8 cellular contexts compared by ENCODE assay signal in genomic region chr21:31732891-31733520, GRCh38. TPM values are rescaled to one million over a fixed set of nuclear protein-coding genes. Genes with fewer than 3 reads are reported as not detected.
DNase-seq lines count a peak whose midpoint lies in the region; ATAC-seq and TF ChIP-seq lines count a peak whose summit lies in the region.

No MANE protein-coding gene starts in this region.

- peak overlapping the region; percentile 61 for H3K4me3 ChIP-seq in kidney epithelial cell (ENCODE audit: low read depth, low read length)
- peak overlapping the region; percentile 95 to 98 for H3K4me3 ChIP-seq in testis

- H3K36me3 ChIP-seq in kidney epithelial cell (ENCODE audit: control insufficient read depth, insufficient read depth, low read length) (no peaks in the 10 kb centered on the region), testis (ENCODE audit: low read depth, missing control alignments) (no peaks in the 10 kb centered on the region)

- H3K4me1 Mint-ChIP-seq in activated T-helper 2 cell treated with anti-CD3 and anti-CD28 coated beads, Interferon-gamma antibody, Interleukin-2, Interleukin-4, amounts not matched to agents 10 μg/mL and 5 μg/mL and 100 μg/mL, durations not matched to agents 14 hours and 24 hours and 36 hours (ENCODE audit: low read depth): peaks cover 7% of the 10 kb centered on the region
- H3K4me1 Mint-ChIP-seq in natural killer cell: peaks cover 4 to 17% of the 10 kb centered on the region in 2 donors

- TF ChIP-seq POLR2A in testis (IDR thresholded peaks at IDR 0.05): no peak

- DNase-seq in NCI-H1694 treated with DMSO at 0.1 percent for 48 hours (lab: John Stamatoyannopoulos, UW) (peak; percentile 62), NCI-H1694 (lab: John Stamatoyannopoulos, UW) (no peak), LHCN-M2 (ENCODE audit: low read depth) (peak; percentile 33), kidney epithelial cell (ENCODE audit: low read depth) (no peak), testis (peak; percentile 30), natural killer cell (no peak)
- DNase-seq in activated T-helper 2 cell treated with anti-CD3 and anti-CD28 coated beads, Interferon-gamma antibody, Interleukin-2, Interleukin-4, amounts not matched to agents 10 μg/mL and 5 μg/mL and 100 μg/mL, durations not matched to agents 14 hours and 24 hours and 36 hours (ENCODE audit: low spot score): peak; percentile 16

- peaks cover 24% of the 10 kb centered on the region for H3K4me1 ChIP-seq in testis

- ATAC-seq in GM21737 (IDR thresholded peaks at IDR 0.05; ENCODE audit: unreplicated experiment): no peak
- no peak for ATAC-seq in natural killer cell

- intact Hi-C loops in activated T-helper 2 cell treated with anti-CD3 and anti-CD28 coated beads, Interferon-gamma antibody, Interleukin-2, Interleukin-4, amounts not matched to agents 10 μg/mL and 5 μg/mL and 100 μg/mL, durations not matched to agents 14 hours and 24 hours and 36 hours (cut with micrococcal nuclease): loop anchor here (1.0 to 5.0 kb wide), 4 partner anchors 74 to 879 kb away; partner anchors contain the start of genes CFAP298, MIS18A, SOD1 and URB1
- intact Hi-C loops in testis (cut with DNase I; ENCODE audit: low total_unique reads) (loop anchor here (10.0 kb wide), 1 partner anchor 78 kb away; the partner anchor contains the start of gene SOD1), natural killer cell (cut with micrococcal nuclease) (loop anchor here (5.0 kb wide), 1 partner anchor 879 kb away; the partner anchor contains the start of gene CFAP298)

- H3K36me3 Mint-ChIP-seq in activated T-helper 2 cell treated with anti-CD3 and anti-CD28 coated beads, Interferon-gamma antibody, Interleukin-2, Interleukin-4, amounts not matched to agents 10 μg/mL and 5 μg/mL and 100 μg/mL, durations not matched to agents 14 hours and 24 hours and 36 hours (ENCODE audit: low read depth): no peaks in the 10 kb centered on the region
- H3K36me3 Mint-ChIP-seq in natural killer cell: no peaks in the 10 kb centered on the region

- no peak overlapping the region for H3K27ac Mint-ChIP-seq in activated T-helper 2 cell treated with anti-CD3 and anti-CD28 coated beads, Interferon-gamma antibody, Interleukin-2, Interleukin-4, amounts not matched to agents 10 μg/mL and 5 μg/mL and 100 μg/mL, durations not matched to agents 14 hours and 24 hours and 36 hours
- H3K27ac Mint-ChIP-seq in natural killer cell: no peak overlapping the region

- peak overlapping the region; percentile 82 to 97 for H3K27ac ChIP-seq in testis

- H3K27me3 Mint-ChIP-seq in activated T-helper 2 cell treated with anti-CD3 and anti-CD28 coated beads, Interferon-gamma antibody, Interleukin-2, Interleukin-4, amounts not matched to agents 10 μg/mL and 5 μg/mL and 100 μg/mL, durations not matched to agents 14 hours and 24 hours and 36 hours (ENCODE audit: low read depth): no peaks in the 10 kb centered on the region
- no peaks in the 10 kb centered on the region for H3K27me3 Mint-ChIP-seq in natural killer cell (ENCODE audit: low read depth in 2 of 2)

- TF ChIP-seq CTCF in kidney epithelial cell (IDR thresholded peaks at IDR 0.05; ENCODE audit: insufficient read depth, low read length, poor library complexity, severe bottlenecking) (no peak), testis (IDR thresholded peaks at IDR 0.05) (no peak), natural killer cell (IDR thresholded peaks at IDR 0.05) (no peak)

- H3K9me3 ChIP-seq in testis: no peaks in the 10 kb centered on the region

- WGBS in testis, 2 donors: 30 to 38% methylated on average over 9 of the region's 9 CpGs

- H3K27me3 ChIP-seq in kidney epithelial cell (ENCODE audit: control insufficient read depth, insufficient read depth, low read length): no peaks in the 10 kb centered on the region
- H3K27me3 ChIP-seq in testis: no peaks in the 10 kb centered on the region

- H3K4me3 Mint-ChIP-seq in activated T-helper 2 cell treated with anti-CD3 and anti-CD28 coated beads, Interferon-gamma antibody, Interleukin-2, Interleukin-4, amounts not matched to agents 10 μg/mL and 5 μg/mL and 100 μg/mL, durations not matched to agents 14 hours and 24 hours and 36 hours (ENCODE audit: low read depth): no peak overlapping the region
- H3K4me3 Mint-ChIP-seq in natural killer cell: no peak overlapping the region

- no peaks in the 10 kb centered on the region for H3K9me3 Mint-ChIP-seq in activated T-helper 2 cell treated with anti-CD3 and anti-CD28 coated beads, Interferon-gamma antibody, Interleukin-2, Interleukin-4, amounts not matched to agents 10 μg/mL and 5 μg/mL and 100 μg/mL, durations not matched to agents 14 hours and 24 hours and 36 hours
- H3K9me3 Mint-ChIP-seq in natural killer cell: no peaks in the 10 kb centered on the region

RNA-seq across cellular contexts. Expression of gene SCAF4, which starts 1.1 kb away (rescaled TPM):
- total RNA-seq in LHCN-M2 (2014; rRNA removed): 5.8 and 7.1 TPM in 2 replicates
- polyA plus RNA-seq in LHCN-M2 (2012): 9.9 TPM
- total RNA-seq in activated T-helper 2 cell treated with anti-CD3 and anti-CD28 coated beads, Interferon-gamma antibody, Interleukin-2, Interleukin-4, amounts not matched to agents 10 μg/mL and 5 μg/mL and 100 μg/mL, durations not matched to agents 14 hours and 24 hours and 36 hours: 55.8 and 60.1 TPM in 2 replicates
- 13.3 and 14.2 TPM in 2 replicates for total RNA-seq in kidney epithelial cell
- 10 to 100 TPM; 44.0 to 50.2 TPM for total RNA-seq in testis
- 45.3 TPM for polyA plus RNA-seq in testis (ENCODE audit: insufficient read depth, low read depth, low replicate concordance)
- total RNA-seq in natural killer cell: 100 to 1,000 TPM in 2 of 3 donors, 10 to 100 TPM in 1; 93.2 to 109 (median 101) TPM

Comparison
In these comparisons a context has a peak if more than half of its experiments do, and no peak if none do; other contexts are left out.
1. DNase-seq: peak in NCI-H1694 treated with DMSO at 0.1 percent for 48 hours (single experiment), LHCN-M2 (single experiment), activated T-helper 2 cell treated with anti-CD3 and anti-CD28 coated beads, Interferon-gamma antibody, Interleukin-2, Interleukin-4, amounts not matched to agents 10 μg/mL and 5 μg/mL and 100 μg/mL, durations not matched to agents 14 hours and 24 hours and 36 hours (single experiment) and testis (single experiment); none in NCI-H1694 (single experiment), kidney epithelial cell (single experiment) and natural killer cell (single experiment).